ENCODE assay signal across 29 cellular contexts in the genomic region with DNA sequence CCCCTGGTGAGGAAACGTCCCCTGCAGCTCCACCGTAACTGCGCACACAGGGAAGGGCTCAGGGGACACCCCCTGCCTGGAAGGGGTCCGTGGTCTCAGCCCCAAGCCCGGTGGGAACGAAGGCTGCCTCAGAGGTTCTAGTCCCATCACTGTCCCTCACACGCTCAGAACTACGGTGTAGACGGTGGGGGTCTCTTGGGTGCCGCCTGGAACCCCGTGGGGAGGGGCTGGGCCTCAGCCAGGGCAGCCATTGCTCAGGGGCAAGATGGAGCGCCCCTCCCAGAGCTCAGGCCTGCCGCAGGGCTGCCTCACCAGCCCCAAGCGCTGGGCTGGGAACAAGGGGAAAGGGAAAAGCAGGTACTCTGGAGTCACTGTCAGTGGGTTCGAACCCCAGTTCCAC. TPM values are rescaled to one million over a fixed set of nuclear protein-coding genes. Genes with fewer than 3 reads are reported as not detected.
A peak's percentile ranks its signal among the peaks of the same experiment; 100 is the strongest.
DNase-seq lines count a peak whose midpoint lies in the region; ATAC-seq and TF ChIP-seq lines count a peak whose summit lies in the region.
"Had no signal": no experiment of that assay in that cellular context is flagged by ENCODE, and none has a peak within 500 bp of the region (broad histone marks: within the 10 kb centered on the region; RNA-seq: fewer than 3 reads in every experiment).

No MANE protein-coding gene starts in this region.

- in situ Hi-C loops in Panc1 (cut with HindIII; ENCODE audit: low pct_unique_long_range_greater_than_20kb, low sequenced_read_pairs): no loop called here

- POLR2A ChIA-PET in A673 (lab: Charles Lee; ENCODE audit: low non-redundant PET) (no interaction called here), Panc1 (lab: Charles Lee) (interaction anchor here (0.6 kb wide), 1 partner anchor 9 kb away, joined by 11 read pairs; no protein-coding TSS in a partner anchor)

- peak overlapping the region; percentile 100 for H3K4me2 ChIP-seq in hepatocyte

- intact Hi-C loops in A673 (cut with micrococcal nuclease; ENCODE audit: unreplicated experiment) (no loop called here), Panc1 (cut with micrococcal nuclease; ENCODE audit: unreplicated experiment) (no loop called here), sciatic nerve (cut with DNase I) (no loop called here)

- TF ChIP-seq CTCF in A673 (conservative IDR thresholded peaks at IDR 0.05; ENCODE audit: low read depth, low read length): no peak
- no peak for TF ChIP-seq CTCF in Panc1 (IDR thresholded peaks at IDR 0.05)
- TF ChIP-seq CTCF in hepatocyte (IDR thresholded peaks at IDR 0.05; ENCODE audit: poor library complexity): no peak

- H3K36me3 ChIP-seq in A673 (ENCODE audit: insufficient read depth, low read length, poor library complexity, severe bottlenecking) (no peaks in the 10 kb centered on the region), Panc1 (ENCODE audit: control insufficient read depth, insufficient read depth, low read length) (no peaks in the 10 kb centered on the region), hepatocyte (replicated peaks; ENCODE audit: insufficient read depth, low read depth) (no peaks in the 10 kb centered on the region)
- H3K36me3 ChIP-seq: MG63 had no signal

- no TSS peak for BruUV-seq in A673 (replicated peaks; lab: Mats Ljungman, UMichigan)
- TSS peak; percentile 49 for BruUV-seq in Panc1 (replicated peaks; lab: Mats Ljungman, UMichigan)

- H3K27ac ChIP-seq in A673 (ENCODE audit: low read depth, low read length, poor library complexity, severe bottlenecking) (peak overlapping the region; percentile 30), Panc1 (ENCODE audit: low read length) (no peak overlapping the region), hepatocyte (no peak overlapping the region)
- H3K27ac ChIP-seq: PC-9 had no signal

- H3K79me2 ChIP-seq in hepatocyte: peaks cover 75% of the 10 kb centered on the region

- H3K9me3 ChIP-seq in A673 (ENCODE audit: low read depth, low read length, poor library complexity, severe bottlenecking) (no peaks in the 10 kb centered on the region), Panc1 (ENCODE audit: control insufficient read depth, insufficient read depth, low read depth, low read length) (no peaks in the 10 kb centered on the region), hepatocyte (ENCODE audit: low read depth) (no peaks in the 10 kb centered on the region)
- H3K9me3 ChIP-seq: MG63 had no signal

- no peak for DNase-seq in A673 (ENCODE audit: low spot score)
- no peak for DNase-seq in Panc1 (ENCODE audit: low read depth, low spot score)
- DNase-seq in hepatocyte (ENCODE audit: low spot score): no peak
- no peak for DNase-seq in sciatic nerve (ENCODE audit: low spot score)
- DNase-seq in islet precursor cell: no peak
- DNase-seq in DMS 273 treated with DMSO at 0.1 percent for 48 hours (lab: John Stamatoyannopoulos, UW): no peak
- DNase-seq: 8988T; CD4-positive, alpha-beta T cell; DMS53; H7; KBM-7; MG63; NCI-H1105 treated with DMSO at 0.1 percent for 48 hours; NCI-H146; NCI-H1930; NCI-H2107; NCI-H446 treated with DMSO at 0.1 percent for 48 hours; NCI-H526; NCI-H82; NK-92 treated with Interleukin-12 subunit alpha and Interleukin-12 subunit beta, amount 100 ng/mL, for 24 hours; PC-9; Right ventricle myocardium superior; RPMI8226 had no signal

- no peak overlapping the region for H2AFZ ChIP-seq in hepatocyte
- H2AFZ ChIP-seq: PC-9 had no signal

- no peak overlapping the region for H3K4me3 ChIP-seq in A673 (ENCODE audit: low read depth, low read length, poor library complexity, severe bottlenecking)
- no peak overlapping the region for H3K4me3 ChIP-seq in Panc1 (ENCODE audit: low read depth in 2 of 2, low read length in 2 of 2)
- no peak overlapping the region for H3K4me3 ChIP-seq in hepatocyte
- H3K4me3 ChIP-seq: MG63, PC-9 had no signal

- CTCF ChIA-PET in A673 (lab: Charles Lee) (no interaction called here), Panc1 (lab: Charles Lee) (no interaction called here)

- peaks cover 41% of the 10 kb centered on the region for H4K20me1 ChIP-seq in hepatocyte (ENCODE audit: insufficient read depth, poor library complexity, severe bottlenecking)

- no peaks in the 10 kb centered on the region for H3K9me2 ChIP-seq in hepatocyte (replicated peaks; ENCODE audit: insufficient read depth)

- H3K4me1 ChIP-seq in A673 (ENCODE audit: insufficient read depth, low read length, poor library complexity, severe bottlenecking): peaks cover 13% of the 10 kb centered on the region
- peaks cover 20% of the 10 kb centered on the region; the same call in 1 of the 2 replicates for H3K4me1 ChIP-seq in Panc1 (ENCODE audit: control insufficient read depth, insufficient read depth, low read length)
- H3K4me1 ChIP-seq in hepatocyte (ENCODE audit: insufficient read depth): peaks cover 24% of the 10 kb centered on the region

- WGBS in hepatocyte (ENCODE audit: low lambda C conversion rate, missing lambda C conversion rate): 85% methylated on average over 15 of the region's 15 CpGs

- no peaks in the 10 kb centered on the region for H3K27me3 ChIP-seq in A673 (replicated peaks; ENCODE audit: insufficient read depth, low read depth, low read length, poor library complexity)
- no peaks in the 10 kb centered on the region for H3K27me3 ChIP-seq in Panc1 (ENCODE audit: control insufficient read depth, insufficient read depth, low read length)
- no peaks in the 10 kb centered on the region for H3K27me3 ChIP-seq in hepatocyte
- H3K27me3 ChIP-seq: MG63 had no signal

- ATAC-seq in Panc1: no peak
- ATAC-seq in sciatic nerve: no peak

RNA-seq across cellular contexts. Expression of a gene that starts 2.9 kb away (rescaled TPM):
- 56.0 and 57.7 TPM in 2 replicates for total RNA-seq in A673 (2021)
- 77.9 TPM for total RNA-seq in Panc1 (2021; ENCODE audit: unreplicated experiment)
- 118 TPM for polyA plus RNA-seq in Panc1 (2012; ENCODE audit: insufficient read length)
- 125 and 136 TPM in 2 replicates for total RNA-seq in hepatocyte
- 242 and 249 TPM in 2 replicates for polyA plus RNA-seq in hepatocyte
- total RNA-seq in sciatic nerve: 33.9 TPM

RNA-seq across cellular contexts. Expression of a gene that starts 21.6 kb away (rescaled TPM):
- total RNA-seq in A673 (2021) (79.5 and 98.5 TPM in 2 replicates), Panc1 (2021; ENCODE audit: unreplicated experiment) (42.3 TPM), hepatocyte (50.0 and 52.9 TPM in 2 replicates), sciatic nerve (242 TPM)
- polyA plus RNA-seq in Panc1 (2012; ENCODE audit: insufficient read length): 81.9 TPM
- polyA plus RNA-seq in hepatocyte: 82.5 and 82.6 TPM in 2 replicates
- total RNA-seq: CD4-positive, alpha-beta T cell had no signal

RNA-seq across cellular contexts. Expression of a gene that starts 28.0 kb away (rescaled TPM):
- total RNA-seq in A673 (2021) (26.4 and 35.3 TPM in 2 replicates), Panc1 (2021; ENCODE audit: unreplicated experiment) (10.6 TPM), hepatocyte (31.7 and 33.3 TPM in 2 replicates), sciatic nerve (11.6 TPM)
- polyA plus RNA-seq in Panc1 (2012; ENCODE audit: insufficient read length): 26.9 TPM
- 39.4 and 47.3 TPM in 2 replicates for polyA plus RNA-seq in hepatocyte
- total RNA-seq: LHCN-M2 had no signal

RNA-seq across cellular contexts. Expression of a gene that starts 58.4 kb away (rescaled TPM):
- total RNA-seq in A673 (2021) (0.15 and 0.35 TPM in 2 replicates), Panc1 (2021; ENCODE audit: unreplicated experiment) (not detected), hepatocyte (not detected in 2 replicates), sciatic nerve (5.5 TPM)
- not detected for polyA plus RNA-seq in Panc1 (2012; ENCODE audit: insufficient read length)
- not detected in 2 replicates for polyA plus RNA-seq in hepatocyte
- total RNA-seq: CD4-positive, alpha-beta T cell; Daoy; G401; HT1080; LHCN-M2; SK-MEL-5 had no signal
- polyA plus RNA-seq: BJ had no signal
